Comparison of ENCODE assay signal across 1 cellular context in genomic region chr19:38206928-38207327, GRCh38.
TF ChIP-seq lines count a peak whose summit lies in the region.

No MANE protein-coding gene starts in this region.

TF ChIP-seq in GM12878, 131 proteins besides CTCF, POLR2A, EP300 and RAD21:
- TF ChIP-seq NBN (IDR thresholded peaks at IDR 0.05), result no peak
- TF ChIP-seq IRF3 (IDR thresholded peaks at IDR 0.05), result no peak
- no peak for TF ChIP-seq NRF1 (conservative IDR thresholded peaks at IDR 0.05; ENCODE audit: low read depth, low read length)
- TF ChIP-seq ZNF274 (IDR thresholded peaks at IDR 0.05; ENCODE audit: insufficient read depth, insufficient read length), result no peak
- no peak for TF ChIP-seq ZNF217 (IDR thresholded peaks at IDR 0.05)
- TF ChIP-seq BACH1 (IDR thresholded peaks at IDR 0.05; ENCODE audit: borderline replicate concordance), result no peak
